ENCODE assay signal across 8 cellular contexts in genomic region chr3:125624341-125624740, GRCh38.
"Had no signal": no experiment of that assay in that cellular context is flagged by ENCODE, and none has a peak within 500 bp of the region (broad histone marks: within the 10 kb centered on the region; RNA-seq: fewer than 3 reads in every experiment).

No MANE protein-coding gene starts in this region.

- H3K27ac ChIP-seq: spleen, stomach had no signal

- H3K4me3 ChIP-seq: right lobe of liver, spleen, stomach, thoracic aorta had no signal

- DNase-seq: activated CD4-positive, alpha-beta T cell treated with anti-CD3 and anti-CD28 coated beads, Interleukin-2, amount 10 ng/mL, durations not matched to agents 7 days and 5 days; activated CD8-positive, alpha-beta memory T cell treated with anti-CD3 and anti-CD28 coated beads for 24 hours; activated gamma-delta T cell treated with Interleukin-2 at 50 U/mL for 16 hours; effector memory CD8-positive, alpha-beta T cell; right lobe of liver; spleen; stomach had no signal

- H3K27me3 ChIP-seq: right lobe of liver, spleen, stomach had no signal

- H3K4me1 ChIP-seq: spleen had no signal

- H3K9me3 ChIP-seq: right lobe of liver, spleen, thoracic aorta had no signal

- ATAC-seq: effector memory CD8-positive, alpha-beta T cell; right lobe of liver had no signal

- H3K36me3 ChIP-seq: right lobe of liver, spleen, stomach, thoracic aorta had no signal
